In genomic region chr16:21634216-21634615, GRCh38 we compare ENCODE assay signal across 1 cellular context.
A peak's percentile ranks its signal among the peaks of the same experiment; 100 is the strongest.
TF ChIP-seq lines count a peak whose summit lies in the region.

No MANE protein-coding gene starts in this region.

TF ChIP-seq in HepG2, 621 proteins besides CTCF, POLR2A, EP300 and RAD21 (continued from another document):
- TF ChIP-seq CEBPZ (IDR thresholded peaks at IDR 0.05; ENCODE audit: low read length), result no peak
- no peak for TF ChIP-seq ZFX (CRISPR knock-in tag; IDR thresholded peaks at IDR 0.05; ENCODE audit: low read depth)
- peak; percentile 85 for TF ChIP-seq FOSL2 (CRISPR knock-in tag; IDR thresholded peaks at IDR 0.05)
- TF ChIP-seq ZBTB1 (CRISPR knock-in tag; IDR thresholded peaks at IDR 0.05; ENCODE audit: borderline replicate concordance), result no peak
- TF ChIP-seq CENPX (CRISPR knock-in tag; IDR thresholded peaks at IDR 0.05), result no peak
- 0 out of 2 replicates have a peak, but pooled peaks have one; percentile 33 for TF ChIP-seq DRAP1 (CRISPR knock-in tag; IDR thresholded peaks at IDR 0.05)
- no peak for TF ChIP-seq ZNF451 (CRISPR knock-in tag; IDR thresholded peaks at IDR 0.05)
- no peak for TF ChIP-seq SSRP1 (CRISPR knock-in tag; IDR thresholded peaks at IDR 0.05)
- TF ChIP-seq ZNF546 (CRISPR knock-in tag; conservative IDR thresholded peaks at IDR 0.05), result no peak
- TF ChIP-seq ZNF674 (CRISPR knock-in tag; IDR thresholded peaks at IDR 0.05; ENCODE audit: low read depth), result no peak
- no peak for TF ChIP-seq SNAPC5 (CRISPR knock-in tag; IDR thresholded peaks at IDR 0.05; ENCODE audit: borderline replicate concordance)
- no peak for TF ChIP-seq UBTF (CRISPR knock-in tag; IDR thresholded peaks at IDR 0.05)
- peak; percentile 93 for TF ChIP-seq ZBTB33 (CRISPR knock-in tag; IDR thresholded peaks at IDR 0.05)
- TF ChIP-seq TBX2 (CRISPR knock-in tag; IDR thresholded peaks at IDR 0.05; ENCODE audit: borderline replicate concordance), result no peak
- TF ChIP-seq TCF7 (IDR thresholded peaks at IDR 0.05; ENCODE audit: low read depth), result no peak
- no peak for TF ChIP-seq FOXP1 (IDR thresholded peaks at IDR 0.05)
- peak; percentile 7; the same call in 1 of the 2 replicates for TF ChIP-seq FOXP1 (CRISPR knock-in tag; IDR thresholded peaks at IDR 0.05)
- TF ChIP-seq ZGPAT (CRISPR knock-in tag; IDR thresholded peaks at IDR 0.05), result peak; percentile 34; the same call in 1 of the 2 replicates
- TF ChIP-seq FOXM1 (CRISPR knock-in tag; IDR thresholded peaks at IDR 0.05), result no peak
- TF ChIP-seq THRA (CRISPR knock-in tag; IDR thresholded peaks at IDR 0.05; ENCODE audit: borderline replicate concordance), result 0 out of 2 replicates have a peak, but pooled peaks have one; percentile 15
- TF ChIP-seq SMARCE1 (IDR thresholded peaks at IDR 0.05; ENCODE audit: borderline replicate concordance), result no peak
- no peak for TF ChIP-seq CERS6 (CRISPR knock-in tag; IDR thresholded peaks at IDR 0.05)
- TF ChIP-seq JUND (CRISPR knock-in tag; IDR thresholded peaks at IDR 0.05), result no peak
- TF ChIP-seq ZNF296 (CRISPR knock-in tag; conservative IDR thresholded peaks at IDR 0.05), result no peak
- no peak for TF ChIP-seq KAT8 (CRISPR knock-in tag; IDR thresholded peaks at IDR 0.05)
- no peak for TF ChIP-seq ZNF780A (CRISPR knock-in tag; IDR thresholded peaks at IDR 0.05)
- no peak for TF ChIP-seq ERF (CRISPR knock-in tag; IDR thresholded peaks at IDR 0.05)
- TF ChIP-seq ZFP37 (CRISPR knock-in tag; IDR thresholded peaks at IDR 0.05; ENCODE audit: borderline replicate concordance), result no peak
- TF ChIP-seq CHCHD3 (CRISPR knock-in tag; IDR thresholded peaks at IDR 0.05), result no peak
TF ChIP-seq in HepG2: peak in this region for 16.
